8 cellular contexts compared by ENCODE assay signal in genomic region chr12:120713861-120714482, GRCh38. TPM values are rescaled to one million over a fixed set of nuclear protein-coding genes. Genes with fewer than 3 reads are reported as not detected.
A peak's percentile ranks its signal among the peaks of the same experiment; 100 is the strongest.
DNase-seq lines count a peak whose midpoint lies in the region; FAIRE-seq and TF ChIP-seq lines count a peak whose summit lies in the region.

No MANE protein-coding gene starts in this region.

- peak overlapping the region in 4 of 5 experiments; percentile 47 to 90 (median 72) for H3K4me3 Mint-ChIP-seq in brain

- DNase-seq in AG10803 (ENCODE audit: low read depth), result peak; percentile 81
- DNase-seq in H54 (ENCODE audit: insufficient read length, low spot score), result peak; percentile 80
- peak; percentile 73 for DNase-seq in NCI-H2171 treated with DMSO at 0.1 percent for 48 hours (lab: John Stamatoyannopoulos, UW)
- peak; percentile 39 for DNase-seq in UCSD-AML1 (lab: John Stamatoyannopoulos, UW; ENCODE audit: unreplicated experiment)
- DNase-seq in inferior parietal cortex (ENCODE audit: extremely low spot score), result peak; percentile 92
- DNase-seq in stimulated activated CD4-positive, alpha-beta T cell treated with anti-CD3 and anti-CD28 coated beads, Interleukin-1b, Interleukin-23, amount 100 ng/mL, for 24 hours (ENCODE audit: low read depth in 4 of 4, low spot score in 1 of 4), result peak; percentile 44 to 70 (median 59)
- DNase-seq in cortex of kidney (lab: John Stamatoyannopoulos, UW), result no peak

- H3K4me3 ChIP-seq in AG10803 (ENCODE audit: low read length), result no peak overlapping the region

- TF ChIP-seq CTCF in AG10803 (conservative IDR thresholded peaks at IDR 0.05; ENCODE audit: low read length) (peak; percentile 91), brain (conservative IDR thresholded peaks at IDR 0.05) (peak; percentile 77 to 88)

- peak; percentile 15 for FAIRE-seq in H54 (lab: Jason Lieb, UNC)

- H3K27me3 Mint-ChIP-seq in brain, result peaks cover 7% of the 10 kb centered on the region

- H3K36me3 Mint-ChIP-seq in brain, result peaks cover 46% of the 10 kb centered on the region

- H3K4me1 Mint-ChIP-seq in brain, result peaks cover 41% of the 10 kb centered on the region

- TF ChIP-seq POLR2A in H54 (IDR thresholded peaks at IDR 0.05; ENCODE audit: low read depth, low read length), result no peak

- peak overlapping the region in 3 of 5 experiments; percentile 65 to 78 (median 76) for H3K27ac Mint-ChIP-seq in brain

- H3K9me3 Mint-ChIP-seq in brain, result no peaks in the 10 kb centered on the region

RNA-seq across cellular contexts. Expression of gene UNC119B, which starts 3.7 kb away (rescaled TPM):
- polyA plus RNA-seq in brain (ENCODE audit: insufficient read depth, low read depth, low replicate concordance), result 27.8 TPM

RNA-seq across cellular contexts. Expression of gene ACADS, which starts 11.7 kb away (rescaled TPM):
- polyA plus RNA-seq in brain (ENCODE audit: insufficient read depth, low read depth, low replicate concordance), result 28.2 TPM

RNA-seq across cellular contexts. Expression of gene MLEC, which starts 27.0 kb away (rescaled TPM):
- 56.5 TPM for polyA plus RNA-seq in brain (ENCODE audit: insufficient read depth, low read depth, low replicate concordance)
